ENCODE assay signal across 26 cellular contexts in genomic region chr17:13283606-13284005, GRCh38.
"Had no signal": no experiment of that assay in that cellular context is flagged by ENCODE, and none has a peak within 500 bp of the region (broad histone marks: within the 10 kb centered on the region; RNA-seq: fewer than 3 reads in every experiment).

No MANE protein-coding gene starts in this region.

- H3K27me3 ChIP-seq: brain microvascular endothelial cell, cardiac muscle cell had no signal

- H3K27ac ChIP-seq: brain microvascular endothelial cell, cardiac muscle cell had no signal

- H3K4me3 ChIP-seq: cardiac muscle cell had no signal

- DNase-seq: activated CD4-positive, alpha-beta memory T cell treated with anti-CD3 and anti-CD28 coated beads for 36 hours; activated CD4-positive, alpha-beta T cell treated with anti-CD3 and anti-CD28 coated beads for 48 hours; activated CD4-positive, CD25-positive, alpha-beta regulatory T cell treated with anti-CD3 and anti-CD28 coated beads, Interleukin-2, amount 50 U/mL, for 72 hours; activated CD8-positive, alpha-beta memory T cell treated with anti-CD3 and anti-CD28 coated beads for 24 hours; activated effector memory CD4-positive, alpha-beta T cell treated with anti-CD3 and anti-CD28 coated beads, Interleukin-2, amount 50 U/mL, for 16 hours; activated naive CD4-positive, alpha-beta T cell treated with Interleukin-2 at 50 U/mL for 16 hours; activated T-cell treated with anti-CD3 and anti-CD28 coated beads, Interleukin-2, amount 50 U/mL, for 4 hours; amygdala; brain microvascular endothelial cell; Kasumi-1; NCI-H1105 treated with DMSO at 0.1 percent for 48 hours; NCI-H1436 treated with DMSO at 0.1 percent for 48 hours; NCI-H1930; NCI-H2171; NCI-H226; NCI-H526; NK-92 treated with Interleukin-12 subunit alpha and Interleukin-12 subunit beta, amount 100 ng/mL, for 24 hours; PC-3; SHP77; T-helper 17 cell; T-helper 9 cell had no signal

- H3K36me3 ChIP-seq: brain microvascular endothelial cell, cardiac muscle cell had no signal

- FAIRE-seq: astrocyte, RCC 7860 had no signal

- ATAC-seq: activated naive CD4-positive, alpha-beta T cell treated with anti-CD3 and anti-CD28 coated beads, Interleukin-2, amount 50 U/mL, for 72 hours; activated T-cell treated with anti-CD3 and anti-CD28 coated beads, Interleukin-2, amount 50 U/mL, for 4 hours; PC-3; T-helper 17 cell; WTC11 had no signal
